1 cellular context compared by ENCODE assay signal in the genomic region with DNA sequence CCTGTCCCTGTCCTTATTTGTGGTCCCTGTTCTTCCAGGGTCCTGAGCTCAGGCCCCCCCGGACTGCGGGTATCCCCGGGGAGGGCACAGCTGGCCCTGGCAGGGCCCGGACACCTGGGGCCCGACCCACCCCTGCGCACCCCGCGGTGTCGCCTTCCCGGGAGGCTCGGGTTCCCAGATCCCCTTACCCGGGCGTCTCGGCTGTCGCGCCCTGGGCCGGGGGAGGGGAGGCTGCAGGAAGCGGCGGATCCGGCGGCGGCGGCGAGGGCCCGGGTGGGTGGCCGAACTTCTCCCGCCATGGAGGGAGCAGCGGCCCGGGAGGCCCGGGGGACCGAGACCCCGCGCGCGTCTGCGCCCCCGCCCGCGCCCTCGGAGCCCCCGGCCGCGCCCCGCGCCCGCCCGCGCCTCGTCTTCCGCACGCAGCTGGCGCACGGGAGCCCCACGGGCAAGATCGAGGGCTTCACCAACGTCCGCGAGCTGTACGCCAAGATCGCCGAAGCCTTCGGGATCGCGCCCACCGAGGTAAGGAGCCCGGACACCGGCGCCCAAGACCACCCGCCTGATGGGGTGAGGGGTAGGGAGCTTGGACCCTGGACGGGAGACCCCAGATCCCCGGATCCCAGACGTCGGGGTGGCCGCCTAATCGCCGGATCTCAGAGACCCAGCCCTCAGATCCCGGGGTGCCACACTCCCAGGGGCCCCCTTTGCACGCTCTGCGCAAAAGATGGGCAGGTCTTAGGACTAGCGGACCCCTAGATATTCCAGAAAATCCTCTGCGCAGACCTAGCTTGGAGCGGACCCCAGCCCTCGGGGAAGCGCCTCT.
TF ChIP-seq lines count a peak whose summit lies in the region.

A gene with protein sequence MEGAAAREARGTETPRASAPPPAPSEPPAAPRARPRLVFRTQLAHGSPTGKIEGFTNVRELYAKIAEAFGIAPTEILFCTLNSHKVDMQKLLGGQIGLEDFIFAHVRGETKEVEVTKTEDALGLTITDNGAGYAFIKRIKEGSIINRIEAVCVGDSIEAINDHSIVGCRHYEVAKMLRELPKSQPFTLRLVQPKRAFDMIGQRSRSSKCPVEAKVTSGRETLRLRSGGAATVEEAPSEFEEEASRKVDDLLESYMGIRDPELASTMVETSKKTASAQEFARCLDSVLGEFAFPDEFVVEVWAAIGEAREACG (plus strand): TSS at position 178 of the 823 bp plus-strand sequence. CDS start 120 bp downstream, at position 298.

TF ChIP-seq in endothelial cell of umbilical vein, 7 proteins besides CTCF, POLR2A, EP300 and RAD21:
- TF ChIP-seq POLR2AphosphoS5 (IDR thresholded peaks at IDR 0.05; ENCODE audit: insufficient read depth, low read depth, low read length) (no peak), GATA2 (IDR thresholded peaks at IDR 0.05; ENCODE audit: insufficient read depth, insufficient read length, low read depth, low read length) (no peak), JUN (IDR thresholded peaks at IDR 0.05; ENCODE audit: borderline replicate concordance, insufficient read depth, insufficient read length, low read depth) (no peak), MYC (IDR thresholded peaks at IDR 0.05; ENCODE audit: low read depth, low read length) (no peak), EZH2 (IDR thresholded peaks at IDR 0.05; ENCODE audit: borderline replicate concordance, low read depth, low read length, severe bottlenecking) (no peak), FOS (IDR thresholded peaks at IDR 0.05; ENCODE audit: borderline replicate concordance, insufficient read depth, low read length) (no peak)
- TF ChIP-seq, protein P1, sequence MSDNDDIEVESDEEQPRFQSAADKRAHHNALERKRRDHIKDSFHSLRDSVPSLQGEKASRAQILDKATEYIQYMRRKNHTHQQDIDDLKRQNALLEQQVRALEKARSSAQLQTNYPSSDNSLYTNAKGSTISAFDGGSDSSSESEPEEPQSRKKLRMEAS (IDR thresholded peaks at IDR 0.05; ENCODE audit: insufficient read depth, insufficient read length): no peak
